In the genomic region with DNA sequence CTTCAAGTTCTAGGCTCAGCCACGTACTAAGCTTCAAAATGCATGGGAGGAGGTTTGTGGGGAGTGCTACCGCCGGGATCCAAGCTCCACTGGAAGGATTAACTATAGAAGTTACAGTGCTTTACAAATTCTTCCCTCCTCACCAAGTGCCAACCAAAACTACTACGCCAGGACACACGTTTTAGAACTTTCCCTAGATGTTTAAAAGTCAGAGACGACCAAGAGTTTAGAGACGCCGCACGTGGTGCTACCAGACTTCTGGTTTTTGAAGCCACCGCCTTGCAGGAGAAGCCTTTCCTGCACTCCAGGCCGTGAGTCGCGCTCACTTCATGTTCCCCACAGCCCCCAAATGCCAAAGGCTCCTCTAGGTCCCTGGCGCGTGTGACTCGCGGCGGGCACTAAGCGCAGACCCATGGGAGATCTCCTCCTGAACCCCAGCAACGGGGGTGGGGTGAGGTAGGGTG, we compare ENCODE assay signal across 8 cellular contexts. TPM values are rescaled to one million over a fixed set of nuclear protein-coding genes. Genes with fewer than 3 reads are reported as not detected.
DNase-seq lines count a peak whose midpoint lies in the region; ATAC-seq and TF ChIP-seq lines count a peak whose summit lies in the region.

No MANE protein-coding gene starts in this region.

- POLR2A ChIA-PET in naive thymus-derived CD8-positive, alpha-beta T cell (lab: Charles Lee), result interaction anchor here (0.6 to 3.9 kb wide), 14 partner anchors 9 to 305 kb away, joined by 3 to 38 read pairs (median 6); a partner anchor contains a TSS

- H3K9me3 Mint-ChIP-seq in naive thymus-derived CD8-positive, alpha-beta T cell, result no peaks in the 10 kb centered on the region

- H3K27me3 ChIP-seq in HUES6 (ENCODE audit: control insufficient read depth, insufficient read depth, low read length), result no peaks in the 10 kb centered on the region

- peak overlapping the region; percentile 83 for H3K4me3 ChIP-seq in GM12865 (ENCODE audit: low read depth, low read length)
- peak overlapping the region; percentile 96 for H3K4me3 ChIP-seq in HUES6 (ENCODE audit: low read depth, low read length)

- no peak for TF ChIP-seq CTCF in GM12865 (IDR thresholded peaks at IDR 0.05; ENCODE audit: insufficient read depth, low read depth, low read length, missing control alignments)

- H3K4me1 Mint-ChIP-seq in naive thymus-derived CD8-positive, alpha-beta T cell, result peaks cover 14 to 38% (median 31%) of the 10 kb centered on the region in 4 donors

- H3K4me3 Mint-ChIP-seq in naive thymus-derived CD8-positive, alpha-beta T cell, result peak overlapping the region; percentile 92 to 99 (median 96)

- peak overlapping the region; percentile 94 for H3K9ac ChIP-seq in HUES6 (ENCODE audit: low read length)

- H3K27ac ChIP-seq in HUES6 (ENCODE audit: low read depth, low read length), result peak overlapping the region; percentile 89; the same call in 1 of the 2 replicates

- no peaks in the 10 kb centered on the region for H3K36me3 ChIP-seq in HUES6 (ENCODE audit: control insufficient read depth, insufficient read depth, low read length)

- H3K4me1 ChIP-seq in HUES6 (ENCODE audit: control insufficient read depth, insufficient read depth, low read length), result 0 out of 2 replicates have a peak, but pooled peaks cover 5% of the 10 kb centered on the region

- H3K27me3 Mint-ChIP-seq in naive thymus-derived CD8-positive, alpha-beta T cell, result no peaks in the 10 kb centered on the region

- DNase-seq in GM12865 (ENCODE audit: low read depth), result peak; percentile 50
- DNase-seq in activated CD4-positive, CD25-positive, alpha-beta regulatory T cell treated with anti-CD3 and anti-CD28 coated beads, Interleukin-2, amount 50 U/mL, for 72 hours, result peak; percentile 38
- DNase-seq in fibroblast of gingiva (ENCODE audit: low read depth), result peak; percentile 9
- peak in 2 of 10 donors; percentile 20 for DNase-seq in naive thymus-derived CD8-positive, alpha-beta T cell
- no peak for DNase-seq in retina

- no peaks in the 10 kb centered on the region for H3K9me3 ChIP-seq in HUES6 (ENCODE audit: control insufficient read depth, insufficient read depth, low read depth, low read length)

- peak overlapping the region; percentile 97 to 99 (median 99) for H3K27ac Mint-ChIP-seq in naive thymus-derived CD8-positive, alpha-beta T cell

- H3K36me3 Mint-ChIP-seq in naive thymus-derived CD8-positive, alpha-beta T cell, result no peaks in the 10 kb centered on the region

- peak; percentile 9 to 33 for ATAC-seq in naive thymus-derived CD8-positive, alpha-beta T cell
- ATAC-seq in HG03457 (IDR thresholded peaks at IDR 0.05; ENCODE audit: unreplicated experiment) (no peak), HG03139 (IDR thresholded peaks at IDR 0.05; ENCODE audit: unreplicated experiment) (no peak)

RNA-seq across cellular contexts. Expression of a gene that starts 0.7 kb away (rescaled TPM):
- 100 to 1,000 TPM; 117 to 127 TPM for total RNA-seq in naive thymus-derived CD8-positive, alpha-beta T cell
- polyA plus RNA-seq in naive thymus-derived CD8-positive, alpha-beta T cell, result 100 to 1,000 TPM; 226 to 309 (median 285) TPM

RNA-seq across cellular contexts. Expression of a gene that starts 11.4 kb away (rescaled TPM):
- 10 to 100 TPM; 52.9 to 62.8 TPM for total RNA-seq in naive thymus-derived CD8-positive, alpha-beta T cell
- polyA plus RNA-seq in naive thymus-derived CD8-positive, alpha-beta T cell, result 100 to 1,000 TPM in 1 of 3 donors, 10 to 100 TPM in 2; 89.5 to 153 (median 98.3) TPM

Comparison
In these comparisons a context has a peak if more than half of its experiments do, and no peak if none do; other contexts are left out.
1. ATAC-seq: peak in naive thymus-derived CD8-positive, alpha-beta T cell (2 of 2); none in HG03457 (single experiment) and HG03139 (single experiment).